Comparison of ENCODE assay signal across 8 cellular contexts in genomic region chr10:88553116-88553752, GRCh38. TPM values are rescaled to one million over a fixed set of nuclear protein-coding genes. Genes with fewer than 3 reads are reported as not detected.
DNase-seq lines count a peak whose midpoint lies in the region; ATAC-seq, FAIRE-seq and TF ChIP-seq lines count a peak whose summit lies in the region.

No MANE protein-coding gene starts in this region.

- DNase-seq in AG08396 (ENCODE audit: low spot score), result peak; percentile 57
- DNase-seq in GM12892 (ENCODE audit: insufficient read length), result peak; percentile 7
- DNase-seq in NCI-H2227 treated with DMSO at 0.1 percent for 48 hours (lab: John Stamatoyannopoulos, UW), result peak; percentile 54
- peak; percentile 83 for DNase-seq in activated CD4-positive, alpha-beta T cell treated with anti-CD3 and anti-CD28 coated beads, Interleukin-2, amount 10 ng/mL, durations not matched to agents 24 days and 14 days
- peak; percentile 29 to 51 for DNase-seq in erythroblast (lab: John Stamatoyannopoulos, UW)
- peak; percentile 59 for DNase-seq in mucosa of gallbladder (ENCODE audit: low spot score)
- peak; percentile 57 for DNase-seq in ureter (ENCODE audit: low spot score)

- peaks cover 3% of the 10 kb centered on the region for H3K4me1 Mint-ChIP-seq in activated CD4-positive, alpha-beta T cell treated with anti-CD3 and anti-CD28 coated beads, Interleukin-2, amount 10 ng/mL, durations not matched to agents 24 days and 14 days

- no peaks in the 10 kb centered on the region for H3K36me3 Mint-ChIP-seq in activated CD4-positive, alpha-beta T cell treated with anti-CD3 and anti-CD28 coated beads, Interleukin-2, amount 10 ng/mL, durations not matched to agents 24 days and 14 days (ENCODE audit: low read depth)

- H3K27me3 Mint-ChIP-seq in activated CD4-positive, alpha-beta T cell treated with anti-CD3 and anti-CD28 coated beads, Interleukin-2, amount 10 ng/mL, durations not matched to agents 24 days and 14 days, result peaks cover 9% of the 10 kb centered on the region

- H3K4me3 Mint-ChIP-seq in activated CD4-positive, alpha-beta T cell treated with anti-CD3 and anti-CD28 coated beads, Interleukin-2, amount 10 ng/mL, durations not matched to agents 24 days and 14 days, result no peak overlapping the region

- FAIRE-seq in GM12892 (lab: Jason Lieb, UNC), result peak; percentile 97

- intact Hi-C loops in activated CD4-positive, alpha-beta T cell treated with anti-CD3 and anti-CD28 coated beads, Interleukin-2, amount 10 ng/mL, durations not matched to agents 24 days and 14 days (cut with micrococcal nuclease), result loop anchor here (1.0 to 10.0 kb wide), 5 partner anchors 148 to 896 kb away; partner anchors contain the start of gene PAPSS2

- peak; percentile 71 for ATAC-seq in HG02981 (IDR thresholded peaks at IDR 0.05; ENCODE audit: unreplicated experiment)

- TF ChIP-seq POLR2A in GM12892 (IDR thresholded peaks at IDR 0.05; ENCODE audit: low read depth, low read length) (no peak), erythroblast (IDR thresholded peaks at IDR 0.05; ENCODE audit: low read length) (no peak)

- no peak overlapping the region for H3K27ac Mint-ChIP-seq in activated CD4-positive, alpha-beta T cell treated with anti-CD3 and anti-CD28 coated beads, Interleukin-2, amount 10 ng/mL, durations not matched to agents 24 days and 14 days

- no peaks in the 10 kb centered on the region for H3K9me3 Mint-ChIP-seq in activated CD4-positive, alpha-beta T cell treated with anti-CD3 and anti-CD28 coated beads, Interleukin-2, amount 10 ng/mL, durations not matched to agents 24 days and 14 days

RNA-seq across cellular contexts. Expression of gene RNLS, which starts 29.9 kb away (rescaled TPM):
- 4.7 TPM for polyA plus RNA-seq in GM12892 (2012; ENCODE audit: missing spikeins)
- total RNA-seq in activated CD4-positive, alpha-beta T cell treated with anti-CD3 and anti-CD28 coated beads, Interleukin-2, amount 10 ng/mL, durations not matched to agents 24 days and 14 days, result 2.1 and 2.4 TPM in 2 replicates
- total RNA-seq in mucosa of gallbladder, result 14.6 TPM
- total RNA-seq in ureter, result 20.8 TPM

RNA-seq across cellular contexts. Expression of gene LIPJ, which starts 33.3 kb away (rescaled TPM):
- 0.06 TPM for polyA plus RNA-seq in GM12892 (2012; ENCODE audit: missing spikeins)
- total RNA-seq in activated CD4-positive, alpha-beta T cell treated with anti-CD3 and anti-CD28 coated beads, Interleukin-2, amount 10 ng/mL, durations not matched to agents 24 days and 14 days, result not detected in 2 replicates
- total RNA-seq in mucosa of gallbladder, result not detected
- 0.39 TPM for total RNA-seq in ureter

Comparison
In these comparisons a context has a peak if more than half of its experiments do, and no peak if none do; other contexts are left out.
1. Peak in every context shown above with its lines: DNase-seq and ATAC-seq.
2. DNase-seq: peak in every context shown above with its lines; median percentile 83 in activated CD4-positive, alpha-beta T cell treated with anti-CD3 and anti-CD28 coated beads, Interleukin-2, amount 10 ng/mL, durations not matched to agents 24 days and 14 days; 59 in mucosa of gallbladder; 57 in AG08396; 57 in ureter; 54 in NCI-H2227 treated with DMSO at 0.1 percent for 48 hours; 40 in erythroblast; 7 in GM12892.